In the genomic region with DNA sequence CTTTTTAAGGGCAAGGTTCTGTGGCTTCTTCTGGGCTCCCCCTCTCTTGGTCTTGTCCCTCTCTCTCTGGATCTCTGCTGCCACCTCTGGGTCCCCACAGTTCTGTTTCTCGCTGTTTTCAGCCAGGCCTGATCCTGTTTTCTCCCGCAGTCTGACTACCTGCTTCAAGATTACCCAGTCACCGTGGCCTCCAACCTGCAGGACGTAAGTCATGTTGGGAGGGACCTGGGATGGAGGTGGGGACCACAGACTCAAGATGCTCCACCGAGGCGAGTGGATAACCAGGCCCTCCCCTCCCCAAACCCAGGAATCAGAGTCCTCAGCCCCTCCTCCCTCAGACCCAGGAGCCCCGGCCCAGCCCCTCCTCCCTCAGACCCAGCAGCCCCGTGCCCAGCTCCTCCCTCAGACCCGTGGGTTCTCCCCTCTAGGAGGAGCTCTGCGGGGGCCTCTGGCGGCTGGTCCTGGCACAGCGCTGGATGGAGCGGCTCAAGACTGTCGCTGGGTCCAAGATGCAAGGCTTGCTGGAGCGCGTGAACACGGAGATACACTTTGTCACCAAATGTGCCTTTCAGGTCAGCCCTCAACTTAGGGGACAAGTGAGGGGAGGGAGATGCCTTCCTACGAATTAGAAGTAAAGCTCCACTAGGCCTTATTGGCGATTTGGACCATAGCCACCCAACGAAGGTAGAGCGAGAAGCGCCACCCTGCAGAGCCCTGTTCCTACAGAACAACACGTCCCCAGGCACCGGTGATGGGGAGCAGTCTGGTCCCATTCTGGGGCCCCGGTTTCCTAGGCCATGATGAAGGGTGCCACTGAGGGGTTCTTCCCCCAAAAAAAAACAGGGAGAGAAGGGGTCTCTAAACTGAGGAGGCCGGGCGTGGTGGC, we compare ENCODE assay signal across 7 cellular contexts. TPM values are rescaled to one million over a fixed set of nuclear protein-coding genes. Genes with fewer than 3 reads are reported as not detected.
DNase-seq lines count a peak whose midpoint lies in the region; ATAC-seq, FAIRE-seq and TF ChIP-seq lines count a peak whose summit lies in the region.
"Had no signal": no experiment of that assay in that cellular context is flagged by ENCODE, and none has a peak within 500 bp of the region (broad histone marks: within the 10 kb centered on the region; RNA-seq: fewer than 3 reads in every experiment).

No MANE protein-coding gene starts in this region.

- no peaks in the 10 kb centered on the region for H3K27me3 ChIP-seq in Loucy (ENCODE audit: insufficient read depth, low read length, poor library complexity, severe bottlenecking)

- H3K9me2 ChIP-seq in Loucy (replicated peaks; ENCODE audit: low read depth, low read length) = no peaks in the 10 kb centered on the region

- H3K4me2 ChIP-seq in A549 = peak overlapping the region; percentile 70
- peak overlapping the region; percentile 100 for H3K4me2 ChIP-seq in Loucy (ENCODE audit: low read depth, low read length, poor library complexity, severe bottlenecking)

- peaks cover 25% of the 10 kb centered on the region for H3K4me1 Mint-ChIP-seq in memory B cell

- H3K27ac Mint-ChIP-seq in memory B cell = peak overlapping the region; percentile 94

- H3K27me3 Mint-ChIP-seq in memory B cell = no peaks in the 10 kb centered on the region

- no peaks in the 10 kb centered on the region for H4K20me1 ChIP-seq in Loucy (ENCODE audit: insufficient read depth, low read length, poor library complexity, severe bottlenecking)

- FAIRE-seq in A549 (lab: Jason Lieb, UNC) = no peak
- FAIRE-seq: GM18507 had no signal

- H3K4me1 ChIP-seq in A549 (peaks cover 21% of the 10 kb centered on the region), Loucy (ENCODE audit: insufficient read depth, low read length, poor library complexity, severe bottlenecking) (peaks cover 34% of the 10 kb centered on the region)

- no peak overlapping the region for H2AFZ ChIP-seq in Loucy (ENCODE audit: low read length)

- CTCF ChIA-PET in A549 (lab: Yijun Ruan, JAX) = interaction anchor here (0.5 to 5.0 kb wide), 18 partner anchors 9 to 250 kb away, joined by 3 to 97 read pairs (median 4); a partner anchor contains a TSS

- peak overlapping the region; percentile 37 for H3K9ac ChIP-seq in Loucy (ENCODE audit: low read depth, low read length, poor library complexity, severe bottlenecking)

- 45% methylated on average over 27 of the region's 27 CpGs for WGBS in A549 (ENCODE audit: missing lambda C conversion rate)

- TF ChIP-seq CTCF in A549 (IDR thresholded peaks at IDR 0.05) (peak; percentile 50), Loucy (conservative IDR thresholded peaks at IDR 0.05; ENCODE audit: low read length) (peak; percentile 81)

- H3K79me2 ChIP-seq in Loucy (ENCODE audit: insufficient read depth, low read length) = no peaks in the 10 kb centered on the region

- TF ChIP-seq POLR2A in A549 (IDR thresholded peaks at IDR 0.05; ENCODE audit: low read length) = no peak

- POLR2A ChIA-PET in A549 (lab: Yijun Ruan, JAX) = interaction anchor here (0.5 to 1.2 kb wide), 6 partner anchors 12 to 199 kb away, joined by 3 to 12 read pairs (median 4); a partner anchor contains a TSS

- no peaks in the 10 kb centered on the region for H3K36me3 ChIP-seq in Loucy (ENCODE audit: insufficient read depth, low read length)

- peak overlapping the region; percentile 59 for H3K4me3 Mint-ChIP-seq in memory B cell

- DNase-seq in A549 (ENCODE audit: low read depth in 1 of 2, low spot score in 1 of 2) (peak; percentile 80 to 82), activated gamma-delta T cell treated with Interleukin-2 at 50 U/mL for 16 hours (peak; percentile 60), memory B cell (ENCODE audit: low spot score in 2 of 2) (no peak)

- no peaks in the 10 kb centered on the region for H3K9me3 Mint-ChIP-seq in memory B cell

- no peak for TF ChIP-seq EP300 in A549 (IDR thresholded peaks at IDR 0.05)

- H3K4me3 ChIP-seq in A549 (no peak overlapping the region), Loucy (ENCODE audit: low read length, poor library complexity, severe bottlenecking) (peak overlapping the region; percentile 44)

- 0 out of 2 replicates have a peak, but pooled peaks cover 2% of the 10 kb centered on the region for H3F3A ChIP-seq in Loucy (ENCODE audit: low read depth)

- TF ChIP-seq RAD21 in A549 (conservative IDR thresholded peaks at IDR 0.05 in 1 of 2, IDR thresholded peaks at IDR 0.05 in 1 of 2) = peak in 1 of 2 experiments; percentile 31; a peak in 3 of 5 replicates

- H3K27ac ChIP-seq in A549 = peak overlapping the region; percentile 25 to 62; a peak in 3 of 6 replicates

- no peaks in the 10 kb centered on the region for H3K36me3 Mint-ChIP-seq in memory B cell

- ATAC-seq in A549 (peak; percentile 70 to 88), memory B cell (ENCODE audit: low read depth) (no peak), GM21360 (IDR thresholded peaks at IDR 0.05; ENCODE audit: unreplicated experiment) (no peak), GM21515 (IDR thresholded peaks at IDR 0.05; ENCODE audit: unreplicated experiment) (no peak)

- H3K9me3 ChIP-seq in A549 (no peaks in the 10 kb centered on the region), Loucy (ENCODE audit: insufficient read depth, low read depth, low read length) (no peaks in the 10 kb centered on the region)

TF ChIP-seq in A549, 52 proteins besides CTCF, POLR2A, EP300 and RAD21:
- no peak for TF ChIP-seq FOXS1 (CRISPR knock-in tag; IDR thresholded peaks at IDR 0.05)
- TF ChIP-seq FOSL2 (IDR thresholded peaks at IDR 0.05) = no peak
- TF ChIP-seq FOSL2 (CRISPR knock-in tag; IDR thresholded peaks at IDR 0.05) = no peak
- peak; percentile 19 for TF ChIP-seq ZFP36 (IDR thresholded peaks at IDR 0.05; ENCODE audit: borderline replicate concordance, partially characterized antibody)
- TF ChIP-seq GATA3 (IDR thresholded peaks at IDR 0.05; ENCODE audit: borderline replicate concordance) = no peak
- TF ChIP-seq NR3C1 (IDR thresholded peaks at IDR 0.05) = no peak
- TF ChIP-seq MAZ (IDR thresholded peaks at IDR 0.05; ENCODE audit: borderline replicate concordance, low read depth, low read length) = 0 out of 2 replicates have a peak, but pooled peaks have one; percentile 42
- no peak for TF ChIP-seq HOXB13 (CRISPR knock-in tag; IDR thresholded peaks at IDR 0.05; ENCODE audit: low read depth)
- peak; percentile 41; the same call in 2 of the 3 replicates for TF ChIP-seq SMC3 (IDR thresholded peaks at IDR 0.05)
- TF ChIP-seq BHLHE40 (IDR thresholded peaks at IDR 0.05; ENCODE audit: low read depth, low read length) = no peak
- TF ChIP-seq, protein P1, sequence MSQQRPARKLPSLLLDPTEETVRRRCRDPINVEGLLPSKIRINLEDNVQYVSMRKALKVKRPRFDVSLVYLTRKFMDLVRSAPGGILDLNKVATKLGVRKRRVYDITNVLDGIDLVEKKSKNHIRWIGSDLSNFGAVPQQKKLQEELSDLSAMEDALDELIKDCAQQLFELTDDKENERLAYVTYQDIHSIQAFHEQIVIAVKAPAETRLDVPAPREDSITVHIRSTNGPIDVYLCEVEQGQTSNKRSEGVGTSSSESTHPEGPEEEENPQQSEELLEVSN (IDR thresholded peaks at IDR 0.05; ENCODE audit: borderline replicate concordance, low read depth) = 0 out of 2 replicates have a peak, but pooled peaks have one; percentile 26

RNA-seq across cellular contexts. Expression of a gene that starts 2.2 kb away (rescaled TPM):
- 0.42 and 0.58 TPM in 2 replicates for polyA plus RNA-seq in A549 (2011; rRNA removed)
- polyA plus RNA-seq in A549 (2012; cell fraction: cytosol; rRNA removed) = 0.75 and 1.4 TPM in 2 replicates
- polyA plus RNA-seq in A549 (2012; cell fraction: nucleus; rRNA removed) = 1.9 and 2.2 TPM in 2 replicates
- 0.99 to 1.2 TPM (median 1.0 TPM) in 3 replicates for polyA plus RNA-seq in A549 (2017; fragmentation: RNase III; extraction: RNeasy Plus Mini Kit Qiagen cat#74134 plus additional on column Dnase treatment)
- 0.41 and 0.92 TPM in 2 replicates for polyA minus RNA-seq in A549 (2011; rRNA and poly(A)+ RNA removed)

RNA-seq across cellular contexts. Expression of a gene that starts 11.2 kb away (rescaled TPM):
- polyA plus RNA-seq in A549 (2011; rRNA removed) = 5,391 and 5,410 TPM in 2 replicates
- polyA plus RNA-seq in A549 (2012; cell fraction: cytosol; rRNA removed) = 6,169 and 7,252 TPM in 2 replicates
- 3,653 and 3,684 TPM in 2 replicates for polyA plus RNA-seq in A549 (2012; cell fraction: nucleus; rRNA removed)
- polyA plus RNA-seq in A549 (2017; fragmentation: RNase III; extraction: RNeasy Plus Mini Kit Qiagen cat#74134 plus additional on column Dnase treatment) = 3,383 to 3,595 TPM (median 3,438 TPM) in 3 replicates
- polyA minus RNA-seq in A549 (2011; rRNA and poly(A)+ RNA removed) = 1,893 and 2,022 TPM in 2 replicates

RNA-seq across cellular contexts. Expression of a gene that starts 20.0 kb away (rescaled TPM):
- 2,624 and 3,014 TPM in 2 replicates for polyA plus RNA-seq in A549 (2011; rRNA removed)
- 5,125 and 7,098 TPM in 2 replicates for polyA plus RNA-seq in A549 (2012; cell fraction: cytosol; rRNA removed)
- 2,789 and 3,629 TPM in 2 replicates for polyA plus RNA-seq in A549 (2012; cell fraction: nucleus; rRNA removed)
- polyA plus RNA-seq in A549 (2017; fragmentation: RNase III; extraction: RNeasy Plus Mini Kit Qiagen cat#74134 plus additional on column Dnase treatment) = 3,721 to 3,877 TPM (median 3,793 TPM) in 3 replicates
- polyA minus RNA-seq in A549 (2011; rRNA and poly(A)+ RNA removed) = 1,828 and 2,481 TPM in 2 replicates

RNA-seq across cellular contexts. Expression of a gene that starts 23.2 kb away (rescaled TPM):
- 9.7 and 10.2 TPM in 2 replicates for polyA plus RNA-seq in A549 (2011; rRNA removed)
- 29.9 and 37.0 TPM in 2 replicates for polyA plus RNA-seq in A549 (2012; cell fraction: cytosol; rRNA removed)
- 94.1 and 133 TPM in 2 replicates for polyA plus RNA-seq in A549 (2012; cell fraction: nucleus; rRNA removed)
- 19.9 to 23.0 TPM (median 23.0 TPM) in 3 replicates for polyA plus RNA-seq in A549 (2017; fragmentation: RNase III; extraction: RNeasy Plus Mini Kit Qiagen cat#74134 plus additional on column Dnase treatment)
- 9.3 and 10.6 TPM in 2 replicates for polyA minus RNA-seq in A549 (2011; rRNA and poly(A)+ RNA removed)

RNA-seq across cellular contexts. Expression of a gene that starts 24.6 kb away (rescaled TPM):
- polyA plus RNA-seq in A549 (2011; rRNA removed) (74.1 and 89.7 TPM in 2 replicates), A549 (2017; fragmentation: RNase III; extraction: RNeasy Plus Mini Kit Qiagen cat#74134 plus additional on column Dnase treatment) (96.8 to 114 TPM (median 113 TPM) in 3 replicates)
- 92.0 and 116 TPM in 2 replicates for polyA plus RNA-seq in A549 (2012; cell fraction: cytosol; rRNA removed)
- polyA plus RNA-seq in A549 (2012; cell fraction: nucleus; rRNA removed) = 177 and 228 TPM in 2 replicates
- 58.1 and 66.8 TPM in 2 replicates for polyA minus RNA-seq in A549 (2011; rRNA and poly(A)+ RNA removed)

Comparison
In these comparisons a context has a peak if more than half of its experiments do, and no peak if none do; other contexts are left out.
1. ATAC-seq: peak in A549 (2 of 2); none in memory B cell (single experiment), GM21360 (single experiment) and GM21515 (single experiment).
2. DNase-seq: peak in A549 (2 of 2) and activated gamma-delta T cell treated with Interleukin-2 at 50 U/mL for 16 hours (single experiment); none in memory B cell (0 of 2).